Comparison of ENCODE assay signal across 13 cellular contexts in genomic region chr4:152351080-152351479, GRCh38.
DNase-seq lines count a peak whose midpoint lies in the region; ATAC-seq and TF ChIP-seq lines count a peak whose summit lies in the region.
"Had no signal": no experiment of that assay in that cellular context is flagged by ENCODE, and none has a peak within 500 bp of the region (broad histone marks: within the 10 kb centered on the region; RNA-seq: fewer than 3 reads in every experiment).

No MANE protein-coding gene starts in this region.

- peaks cover 4% of the 10 kb centered on the region for H3K27me3 Mint-ChIP-seq in brain
- H3K27me3 Mint-ChIP-seq: activated CD4-positive, alpha-beta T cell treated with anti-CD3 and anti-CD28 coated beads, Interleukin-2, amount 10 ng/mL, durations not matched to agents 7 days and 5 days had no signal

- TF ChIP-seq CTCF in right atrium auricular region (IDR thresholded peaks at IDR 0.05), result no peak
- no peak for TF ChIP-seq CTCF in brain (conservative IDR thresholded peaks at IDR 0.05)
- TF ChIP-seq CTCF in kidney epithelial cell (IDR thresholded peaks at IDR 0.05; ENCODE audit: insufficient read depth, low read length, poor library complexity, severe bottlenecking), result no peak
- no peak for TF ChIP-seq CTCF in upper lobe of right lung (IDR thresholded peaks at IDR 0.05)

- H3K4me3 ChIP-seq in right atrium auricular region (peak overlapping the region; percentile 45 to 56), kidney epithelial cell (ENCODE audit: low read depth, low read length) (peak overlapping the region; percentile 17), upper lobe of right lung (peak overlapping the region; percentile 44)

- intact Hi-C loops in left ventricle myocardium superior (cut with micrococcal nuclease), result no loop called here
- intact Hi-C loops in upper lobe of right lung (cut with DNase I), result no loop called here

- no peak for DNase-seq in right atrium auricular region (ENCODE audit: low spot score)
- DNase-seq in left ventricle myocardium superior, result no peak
- no peak for DNase-seq in kidney epithelial cell (ENCODE audit: low read depth)
- DNase-seq in upper lobe of right lung, result no peak
- DNase-seq in COR-L47 (lab: John Stamatoyannopoulos, UW), result no peak
- DNase-seq in NCI-H2081 treated with DMSO at 0.1 percent for 48 hours (lab: John Stamatoyannopoulos, UW), result no peak
- no peak for DNase-seq in midbrain (lab: John Stamatoyannopoulos, UW)
- DNase-seq: activated CD4-positive, alpha-beta T cell treated with anti-CD3 and anti-CD28 coated beads, Interleukin-2, amount 10 ng/mL, durations not matched to agents 7 days and 5 days; activated effector memory CD4-positive, alpha-beta T cell treated with anti-CD3 and anti-CD28 coated beads, Interleukin-2, amount 50 U/mL, for 16 hours; cortex of kidney; NCI-H1092 treated with DMSO at 0.1 percent for 48 hours; small intestine had no signal

- H3K36me3 Mint-ChIP-seq in brain, result peaks cover 12% of the 10 kb centered on the region

- no peak for ATAC-seq in left ventricle myocardium superior
- ATAC-seq in upper lobe of right lung, result no peak

- no peaks in the 10 kb centered on the region for H3K9me3 ChIP-seq in right atrium auricular region
- H3K9me3 ChIP-seq in upper lobe of right lung, result no peaks in the 10 kb centered on the region

- H3K36me3 ChIP-seq in right atrium auricular region (peaks cover 8% of the 10 kb centered on the region), kidney epithelial cell (ENCODE audit: control insufficient read depth, insufficient read depth, low read length) (no peaks in the 10 kb centered on the region), upper lobe of right lung (peaks cover 9% of the 10 kb centered on the region)

- H3K4me1 Mint-ChIP-seq in brain, result peaks cover 68% of the 10 kb centered on the region

- H3K9me3 Mint-ChIP-seq in brain, result no peaks in the 10 kb centered on the region
- H3K9me3 Mint-ChIP-seq: activated CD4-positive, alpha-beta T cell treated with anti-CD3 and anti-CD28 coated beads, Interleukin-2, amount 10 ng/mL, durations not matched to agents 7 days and 5 days had no signal

- peak overlapping the region; percentile 59 to 97 (median 72) for H3K27ac Mint-ChIP-seq in brain
- H3K27ac Mint-ChIP-seq: activated CD4-positive, alpha-beta T cell treated with anti-CD3 and anti-CD28 coated beads, Interleukin-2, amount 10 ng/mL, durations not matched to agents 7 days and 5 days had no signal

- H3K27ac ChIP-seq in right atrium auricular region (peak overlapping the region; percentile 81 to 83), upper lobe of right lung (no peak overlapping the region)

- no peaks in the 10 kb centered on the region for H3K27me3 ChIP-seq in right atrium auricular region
- no peaks in the 10 kb centered on the region for H3K27me3 ChIP-seq in kidney epithelial cell (ENCODE audit: control insufficient read depth, insufficient read depth, low read length)
- H3K27me3 ChIP-seq in upper lobe of right lung, result no peaks in the 10 kb centered on the region

- H3K4me1 ChIP-seq in right atrium auricular region (peaks cover 0 to 6% of the 10 kb centered on the region in 2 donors), upper lobe of right lung (no peaks in the 10 kb centered on the region)

- peak overlapping the region; percentile 80 to 95 (median 91) for H3K4me3 Mint-ChIP-seq in brain
- H3K4me3 Mint-ChIP-seq: activated CD4-positive, alpha-beta T cell treated with anti-CD3 and anti-CD28 coated beads, Interleukin-2, amount 10 ng/mL, durations not matched to agents 7 days and 5 days had no signal
